10 cellular contexts compared by ENCODE assay signal in the genomic region with DNA sequence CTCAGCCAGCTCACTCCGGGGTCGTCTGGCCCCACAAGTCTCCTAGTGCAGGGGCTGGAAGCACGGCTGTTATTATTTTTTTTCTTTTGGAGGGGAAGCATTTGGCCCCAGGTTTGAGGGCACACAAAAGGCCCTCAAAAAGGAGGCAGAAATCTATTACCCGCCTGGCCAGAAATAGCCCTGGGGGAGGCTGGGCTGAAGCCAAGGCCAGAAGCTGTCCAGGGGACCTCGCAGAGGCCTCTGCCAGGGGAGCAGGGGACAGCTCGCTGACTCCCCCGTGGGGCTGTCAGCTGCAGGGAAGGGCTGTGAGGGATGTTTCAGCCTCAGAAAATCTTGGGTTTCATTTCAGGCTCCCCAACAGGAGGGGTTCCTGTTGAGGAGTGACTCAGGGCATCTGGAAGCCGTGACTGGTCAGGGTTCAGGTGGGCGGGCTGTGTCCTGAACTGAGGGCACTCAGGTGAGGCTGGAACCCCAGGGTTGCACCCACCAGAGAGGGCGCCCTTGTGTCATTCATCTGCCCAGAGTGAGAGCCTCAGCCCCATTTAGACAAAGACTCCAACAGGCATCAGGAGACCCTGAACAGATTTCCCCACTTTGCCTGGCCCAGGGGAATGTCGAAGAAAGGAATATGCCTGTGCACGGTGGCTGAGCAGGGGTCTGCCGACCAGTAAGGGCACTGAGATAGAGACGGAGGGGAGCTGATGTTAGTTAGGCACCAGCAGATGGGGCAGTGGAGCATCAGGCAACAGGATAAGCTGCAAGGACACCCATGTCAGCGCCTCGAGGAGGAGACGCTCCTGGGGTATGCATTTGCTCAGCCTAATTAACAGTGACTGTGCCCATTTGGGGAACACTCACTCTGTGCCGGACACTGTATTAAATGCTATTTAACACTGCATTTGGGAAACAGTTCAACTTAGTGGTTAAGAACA. TPM values are rescaled to one million over a fixed set of nuclear protein-coding genes. Genes with fewer than 3 reads are reported as not detected.
DNase-seq lines count a peak whose midpoint lies in the region; ATAC-seq and TF ChIP-seq lines count a peak whose summit lies in the region.
"Had no signal": no experiment of that assay in that cellular context is flagged by ENCODE, and none has a peak within 500 bp of the region (broad histone marks: within the 10 kb centered on the region; RNA-seq: fewer than 3 reads in every experiment).

No MANE protein-coding gene starts in this region.

- H3K27me3 Mint-ChIP-seq in stimulated activated naive CD8-positive, alpha-beta T cell treated with anti-CD3 and anti-CD28 coated beads, Interleukin-15, amount 100 ng/mL, for 72 hours = peaks cover 59% of the 10 kb centered on the region
- H3K27me3 Mint-ChIP-seq in activated T-helper 1 cell treated with anti-CD3 and anti-CD28 coated beads, Interleukin-12 subunit alpha, Interleukin-12 subunit beta, Interleukin-2, Interleukin-4 antibody, amounts not matched to agents 30 ng/mL and 10 ng/mL and 1 ng/mL, durations not matched to agents 14 hours and 24 hours and 36 hours (ENCODE audit: insufficient read depth) = peaks cover 6% of the 10 kb centered on the region

- H3K4me3 ChIP-seq in RWPE2 (ENCODE audit: severe bottlenecking) (no peak overlapping the region), fibroblast of mammary gland (ENCODE audit: control insufficient read depth, low read depth, low read length) (no peak overlapping the region), vagina (no peak overlapping the region), body of pancreas (no peak overlapping the region)

- DNase-seq in stimulated activated naive CD8-positive, alpha-beta T cell treated with anti-CD3 and anti-CD28 coated beads, Interleukin-15, amount 100 ng/mL, for 72 hours = no peak
- DNase-seq in stimulated activated naive CD8-positive, alpha-beta T cell treated with anti-CD3 and anti-CD28 coated beads, Interleukin-15, Interleukin-2, amounts not matched to agents 100 U/mL and 50 U/mL, for 24 hours = no peak
- DNase-seq in RWPE2 (ENCODE audit: low spot score) (peak; percentile 68), fibroblast of mammary gland (ENCODE audit: low read depth) (peak; percentile 3), vagina (ENCODE audit: extremely low spot score in 2 of 2) (peak; percentile 60 to 91), body of pancreas (no peak)
- DNase-seq in activated T-helper 1 cell treated with anti-CD3 and anti-CD28 coated beads, Interleukin-12 subunit alpha, Interleukin-12 subunit beta, Interleukin-2, Interleukin-4 antibody, amounts not matched to agents 30 ng/mL and 10 ng/mL and 1 ng/mL, durations not matched to agents 14 hours and 24 hours and 36 hours (ENCODE audit: low spot score) = no peak
- DNase-seq: activated CD4-positive, alpha-beta memory T cell treated with anti-CD3 and anti-CD28 coated beads, Interleukin-2, amount 10 ng/mL, durations not matched to agents 7 days and 5 days; OCI-M1 had no signal

- TF ChIP-seq CTCF in RWPE2 (IDR thresholded peaks at IDR 0.05; ENCODE audit: poor library complexity, severe bottlenecking) (peak; percentile 65), fibroblast of mammary gland (conservative IDR thresholded peaks at IDR 0.05; ENCODE audit: control insufficient read depth, insufficient read depth, low read depth, low read length) (no peak), vagina (IDR thresholded peaks at IDR 0.05) (no peak), body of pancreas (IDR thresholded peaks at IDR 0.05) (no peak)

- H3K4me3 Mint-ChIP-seq in stimulated activated naive CD8-positive, alpha-beta T cell treated with anti-CD3 and anti-CD28 coated beads, Interleukin-15, amount 100 ng/mL, for 72 hours = no peak overlapping the region
- H3K4me3 Mint-ChIP-seq in activated T-helper 1 cell treated with anti-CD3 and anti-CD28 coated beads, Interleukin-12 subunit alpha, Interleukin-12 subunit beta, Interleukin-2, Interleukin-4 antibody, amounts not matched to agents 30 ng/mL and 10 ng/mL and 1 ng/mL, durations not matched to agents 14 hours and 24 hours and 36 hours = no peak overlapping the region
- H3K4me3 Mint-ChIP-seq: activated CD4-positive, alpha-beta memory T cell treated with anti-CD3 and anti-CD28 coated beads, Interleukin-2, amount 10 ng/mL, durations not matched to agents 7 days and 5 days had no signal

- H3K36me3 ChIP-seq in RWPE2 (ENCODE audit: low read depth) (no peaks in the 10 kb centered on the region), vagina (no peaks in the 10 kb centered on the region), body of pancreas (replicated peaks in 1 of 2; ENCODE audit: insufficient read depth in 1 of 2, low read depth in 2 of 2) (no peaks in the 10 kb centered on the region)

- H3K27ac Mint-ChIP-seq in stimulated activated naive CD8-positive, alpha-beta T cell treated with anti-CD3 and anti-CD28 coated beads, Interleukin-15, amount 100 ng/mL, for 72 hours = no peak overlapping the region
- no peak overlapping the region for H3K27ac Mint-ChIP-seq in activated T-helper 1 cell treated with anti-CD3 and anti-CD28 coated beads, Interleukin-12 subunit alpha, Interleukin-12 subunit beta, Interleukin-2, Interleukin-4 antibody, amounts not matched to agents 30 ng/mL and 10 ng/mL and 1 ng/mL, durations not matched to agents 14 hours and 24 hours and 36 hours
- H3K27ac Mint-ChIP-seq: activated CD4-positive, alpha-beta memory T cell treated with anti-CD3 and anti-CD28 coated beads, Interleukin-2, amount 10 ng/mL, durations not matched to agents 7 days and 5 days had no signal

- ATAC-seq in stimulated activated naive CD8-positive, alpha-beta T cell treated with anti-CD3 and anti-CD28 coated beads, Interleukin-15, amount 100 ng/mL, for 72 hours = peak; percentile 42
- no peak for ATAC-seq in stimulated activated naive CD8-positive, alpha-beta T cell treated with anti-CD3 and anti-CD28 coated beads, Interleukin-15, Interleukin-2, amounts not matched to agents 100 U/mL and 50 U/mL, for 24 hours
- ATAC-seq in RWPE2 (ENCODE audit: low read depth) = peak; percentile 64
- ATAC-seq in GM19395 (IDR thresholded peaks at IDR 0.05; ENCODE audit: unreplicated experiment) = no peak
- no peak for ATAC-seq in body of pancreas

- peaks cover 14% of the 10 kb centered on the region for H3K4me1 ChIP-seq in RWPE2 (ENCODE audit: insufficient read depth, poor library complexity, severe bottlenecking)
- no peaks in the 10 kb centered on the region for H3K4me1 ChIP-seq in vagina
- no peaks in the 10 kb centered on the region for H3K4me1 ChIP-seq in body of pancreas

- H3K36me3 Mint-ChIP-seq in activated T-helper 1 cell treated with anti-CD3 and anti-CD28 coated beads, Interleukin-12 subunit alpha, Interleukin-12 subunit beta, Interleukin-2, Interleukin-4 antibody, amounts not matched to agents 30 ng/mL and 10 ng/mL and 1 ng/mL, durations not matched to agents 14 hours and 24 hours and 36 hours (ENCODE audit: low read depth) = no peaks in the 10 kb centered on the region

- H3K4me1 Mint-ChIP-seq in stimulated activated naive CD8-positive, alpha-beta T cell treated with anti-CD3 and anti-CD28 coated beads, Interleukin-15, amount 100 ng/mL, for 72 hours = no peaks in the 10 kb centered on the region
- no peaks in the 10 kb centered on the region for H3K4me1 Mint-ChIP-seq in activated T-helper 1 cell treated with anti-CD3 and anti-CD28 coated beads, Interleukin-12 subunit alpha, Interleukin-12 subunit beta, Interleukin-2, Interleukin-4 antibody, amounts not matched to agents 30 ng/mL and 10 ng/mL and 1 ng/mL, durations not matched to agents 14 hours and 24 hours and 36 hours (ENCODE audit: low read depth)
- H3K4me1 Mint-ChIP-seq: activated CD4-positive, alpha-beta memory T cell treated with anti-CD3 and anti-CD28 coated beads, Interleukin-2, amount 10 ng/mL, durations not matched to agents 7 days and 5 days had no signal

- H3K27me3 ChIP-seq in RWPE2 (ENCODE audit: insufficient read depth, poor library complexity, severe bottlenecking) (no peaks in the 10 kb centered on the region), vagina (no peaks in the 10 kb centered on the region), body of pancreas (no peaks in the 10 kb centered on the region)

- TF ChIP-seq POLR2A in vagina (IDR thresholded peaks at IDR 0.05) (no peak), body of pancreas (IDR thresholded peaks at IDR 0.05) (no peak)

- WGBS in body of pancreas, 2 donors = 36 to 40% methylated on average over 14 to 18 of the region's 18 CpGs

- H3K9me3 ChIP-seq in RWPE2 (ENCODE audit: severe bottlenecking) (no peaks in the 10 kb centered on the region), vagina (no peaks in the 10 kb centered on the region), body of pancreas (no peaks in the 10 kb centered on the region)

- H3K9me3 Mint-ChIP-seq in stimulated activated naive CD8-positive, alpha-beta T cell treated with anti-CD3 and anti-CD28 coated beads, Interleukin-15, amount 100 ng/mL, for 72 hours = no peaks in the 10 kb centered on the region
- H3K9me3 Mint-ChIP-seq in activated T-helper 1 cell treated with anti-CD3 and anti-CD28 coated beads, Interleukin-12 subunit alpha, Interleukin-12 subunit beta, Interleukin-2, Interleukin-4 antibody, amounts not matched to agents 30 ng/mL and 10 ng/mL and 1 ng/mL, durations not matched to agents 14 hours and 24 hours and 36 hours = no peaks in the 10 kb centered on the region
- H3K9me3 Mint-ChIP-seq: activated CD4-positive, alpha-beta memory T cell treated with anti-CD3 and anti-CD28 coated beads, Interleukin-2, amount 10 ng/mL, durations not matched to agents 7 days and 5 days had no signal

- H3K27ac ChIP-seq in RWPE2 (ENCODE audit: poor library complexity, severe bottlenecking) (peak overlapping the region; percentile 60), vagina (no peak overlapping the region), body of pancreas (no peak overlapping the region)

- intact Hi-C loops in vagina (cut with DNase I) = no loop called here
- intact Hi-C loops in body of pancreas (cut with DNase I) = no loop called here
- intact Hi-C loops in activated T-helper 1 cell treated with anti-CD3 and anti-CD28 coated beads, Interleukin-12 subunit alpha, Interleukin-12 subunit beta, Interleukin-2, Interleukin-4 antibody, amounts not matched to agents 30 ng/mL and 10 ng/mL and 1 ng/mL, durations not matched to agents 14 hours and 24 hours and 36 hours (cut with micrococcal nuclease) = no loop called here

RNA-seq across cellular contexts. Expression of gene SLC6A11, which starts 43.5 kb away (rescaled TPM):
- total RNA-seq in vagina (0.25 TPM), body of pancreas (under 1 TPM in 1 of 2 donors, not detected in 1; 0.52 TPM)
- total RNA-seq in activated T-helper 1 cell treated with anti-CD3 and anti-CD28 coated beads, Interleukin-12 subunit alpha, Interleukin-12 subunit beta, Interleukin-2, Interleukin-4 antibody, amounts not matched to agents 30 ng/mL and 10 ng/mL and 1 ng/mL, durations not matched to agents 14 hours and 24 hours and 36 hours = not detected in 2 replicates
- total RNA-seq: activated CD4-positive, alpha-beta memory T cell treated with anti-CD3 and anti-CD28 coated beads, Interleukin-2, amount 10 ng/mL, durations not matched to agents 7 days and 5 days had no signal

Comparison
In these comparisons a context has a peak if more than half of its experiments do, and no peak if none do; other contexts are left out.
1. ATAC-seq: peak in stimulated activated naive CD8-positive, alpha-beta T cell treated with anti-CD3 and anti-CD28 coated beads, Interleukin-15, amount 100 ng/mL, for 72 hours (single experiment) and RWPE2 (single experiment); none in stimulated activated naive CD8-positive, alpha-beta T cell treated with anti-CD3 and anti-CD28 coated beads, Interleukin-15, Interleukin-2, amounts not matched to agents 100 U/mL and 50 U/mL, for 24 hours (single experiment), GM19395 (single experiment) and body of pancreas (single experiment).
2. DNase-seq: peak in RWPE2 (single experiment), fibroblast of mammary gland (single experiment) and vagina (2 of 2); none in stimulated activated naive CD8-positive, alpha-beta T cell treated with anti-CD3 and anti-CD28 coated beads, Interleukin-15, amount 100 ng/mL, for 72 hours (0 of 2), stimulated activated naive CD8-positive, alpha-beta T cell treated with anti-CD3 and anti-CD28 coated beads, Interleukin-15, Interleukin-2, amounts not matched to agents 100 U/mL and 50 U/mL, for 24 hours (single experiment), body of pancreas (0 of 4) and activated T-helper 1 cell treated with anti-CD3 and anti-CD28 coated beads, Interleukin-12 subunit alpha, Interleukin-12 subunit beta, Interleukin-2, Interleukin-4 antibody, amounts not matched to agents 30 ng/mL and 10 ng/mL and 1 ng/mL, durations not matched to agents 14 hours and 24 hours and 36 hours (single experiment).